ENCODE assay signal across 8 cellular contexts in the genomic region with DNA sequence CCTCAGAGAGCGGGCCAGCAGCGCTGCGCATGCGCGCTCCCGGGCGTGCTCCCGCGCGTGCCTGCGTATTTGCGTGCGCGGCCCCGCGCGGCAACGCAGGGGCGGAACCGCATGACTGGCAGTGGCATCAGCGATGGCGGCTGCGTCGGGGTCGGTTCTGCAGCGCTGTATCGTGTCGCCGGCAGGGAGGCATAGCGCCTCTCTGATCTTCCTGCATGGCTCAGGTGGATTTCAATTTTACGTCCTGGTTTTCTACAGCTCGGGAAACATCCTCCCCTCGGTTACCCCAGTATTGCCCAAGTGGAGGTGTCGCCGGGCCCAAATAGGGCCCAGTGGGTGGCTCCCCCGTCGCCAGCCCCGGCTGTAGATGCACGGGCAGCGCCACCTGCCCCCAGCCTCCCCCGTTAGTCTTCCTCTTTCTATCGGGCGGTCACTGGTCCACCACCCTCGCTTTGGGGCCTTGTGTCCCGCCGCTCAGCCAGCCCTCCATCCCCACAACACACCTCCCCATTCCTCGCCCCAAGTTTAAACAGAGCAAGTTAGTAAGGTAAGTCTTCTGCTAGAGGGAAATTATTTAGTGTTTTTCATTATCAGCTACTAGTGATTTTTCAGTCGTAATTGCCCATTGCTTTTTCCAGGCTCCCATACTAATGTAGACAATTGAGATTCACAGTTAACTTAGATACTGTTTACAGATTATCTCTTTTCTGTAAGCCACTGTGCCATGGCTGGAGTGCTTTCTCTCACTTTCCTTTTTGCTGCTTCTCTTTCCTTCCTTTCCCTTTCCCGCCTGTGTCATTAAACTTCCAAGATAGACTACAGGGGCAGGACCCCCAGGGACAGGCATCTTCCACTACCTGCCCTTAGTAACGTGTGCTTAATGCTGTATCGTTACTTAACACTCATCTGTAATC. TPM values are rescaled to one million over a fixed set of nuclear protein-coding genes. Genes with fewer than 3 reads are reported as not detected.
DNase-seq lines count a peak whose midpoint lies in the region; ATAC-seq and TF ChIP-seq lines count a peak whose summit lies in the region.

A gene (plus strand): TSS at position 121 of the 914 bp plus-strand sequence. CDS start 13 bp downstream, at position 134.

- no peak for TF ChIP-seq CTCF in astrocyte of the cerebellum (IDR thresholded peaks at IDR 0.05; ENCODE audit: low read depth, low read length, missing control alignments)
- no peak for TF ChIP-seq CTCF in hepatocyte (IDR thresholded peaks at IDR 0.05; ENCODE audit: poor library complexity)

- DNase-seq in NCI-H2029 treated with DMSO at 0.1 percent for 48 hours (lab: John Stamatoyannopoulos, UW) (peak; percentile 27), T-helper 9 cell (peak; percentile 76), astrocyte of the cerebellum (ENCODE audit: low read depth) (peak; percentile 67), hepatocyte (ENCODE audit: low spot score) (peak; percentile 95), retina (peak; percentile 96), NCI-H146 treated with DMSO at 0.1 percent for 48 hours (lab: John Stamatoyannopoulos, UW; ENCODE audit: unreplicated experiment) (no peak)

- peaks cover 24% of the 10 kb centered on the region for H3K79me2 ChIP-seq in hepatocyte

- H4K20me1 ChIP-seq in hepatocyte (ENCODE audit: insufficient read depth, poor library complexity, severe bottlenecking), result no peaks in the 10 kb centered on the region

- H3K27me3 ChIP-seq in hepatocyte, result no peaks in the 10 kb centered on the region

- ATAC-seq in GM18505 (IDR thresholded peaks at IDR 0.05; ENCODE audit: unreplicated experiment) (peak; percentile 73), HG02943 (IDR thresholded peaks at IDR 0.05; ENCODE audit: low read depth, unreplicated experiment) (peak; percentile 77)

- H3K9me3 ChIP-seq in hepatocyte (ENCODE audit: low read depth), result no peaks in the 10 kb centered on the region

- H3K4me2 ChIP-seq in hepatocyte, result peak within 1 kb of the TSS; percentile 86

- H3K36me3 ChIP-seq in hepatocyte (replicated peaks; ENCODE audit: insufficient read depth, low read depth), result no peaks in the 10 kb centered on the region

- peaks cover 20% of the 10 kb centered on the region for H3K4me1 ChIP-seq in hepatocyte (ENCODE audit: insufficient read depth)

- H3K9me2 ChIP-seq in hepatocyte (replicated peaks; ENCODE audit: insufficient read depth), result no peaks in the 10 kb centered on the region

- WGBS in hepatocyte (ENCODE audit: low lambda C conversion rate, missing lambda C conversion rate), result 4% methylated on average over 37 of the region's 51 CpGs

- H3K4me3 ChIP-seq in astrocyte of the cerebellum (ENCODE audit: low read depth, low read length) (peak within 1 kb of the TSS; percentile 66), hepatocyte (peak within 1 kb of the TSS; percentile 58)

- in situ Hi-C loops in astrocyte of the cerebellum (cut with HindIII; ENCODE audit: low sequenced_read_pairs), result no loop called here

- peak; percentile 97 for TF ChIP-seq POLR2A in GM18505 (IDR thresholded peaks at IDR 0.05; ENCODE audit: borderline replicate concordance, extremely low read depth, insufficient read depth, insufficient read length)

- peak within 1 kb of the TSS; percentile 94 for H2AFZ ChIP-seq in hepatocyte

- H3K27ac ChIP-seq in hepatocyte, result peak within 1 kb of the TSS; percentile 87

RNA-seq across cellular contexts. Expression of the gene that starts here (rescaled TPM):
- 18.7 and 28.3 TPM in 2 replicates for total RNA-seq in hepatocyte
- polyA plus RNA-seq in hepatocyte, result 31.9 and 38.0 TPM in 2 replicates
